1 cellular context compared by ENCODE assay signal in the genomic region with DNA sequence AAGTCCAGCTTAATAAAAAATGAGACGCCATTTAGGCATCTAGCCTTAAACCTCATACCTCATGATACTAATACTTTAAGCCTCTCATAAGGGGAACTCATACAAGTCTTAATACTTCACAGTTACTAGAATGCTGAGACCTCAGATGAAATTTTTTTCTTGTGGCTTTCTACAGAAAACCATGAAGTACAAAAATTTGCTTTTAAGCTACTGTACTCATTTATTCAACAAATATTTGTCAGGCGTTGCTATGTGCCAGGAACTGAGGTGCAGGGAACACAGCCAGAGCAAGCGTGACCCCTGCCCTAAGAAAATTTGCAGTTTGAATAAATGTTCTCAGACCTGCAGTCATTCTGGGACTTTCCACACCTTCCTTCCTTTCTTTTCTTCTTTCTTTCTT.
TF ChIP-seq lines count a peak whose summit lies in the region.

No MANE protein-coding gene starts in this region.

TF ChIP-seq in GM12878, 131 proteins besides CTCF, POLR2A, EP300 and RAD21 (continued from another document):
- TF ChIP-seq TCF7 (IDR thresholded peaks at IDR 0.05; ENCODE audit: borderline replicate concordance), result no peak
- TF ChIP-seq, protein P1, sequence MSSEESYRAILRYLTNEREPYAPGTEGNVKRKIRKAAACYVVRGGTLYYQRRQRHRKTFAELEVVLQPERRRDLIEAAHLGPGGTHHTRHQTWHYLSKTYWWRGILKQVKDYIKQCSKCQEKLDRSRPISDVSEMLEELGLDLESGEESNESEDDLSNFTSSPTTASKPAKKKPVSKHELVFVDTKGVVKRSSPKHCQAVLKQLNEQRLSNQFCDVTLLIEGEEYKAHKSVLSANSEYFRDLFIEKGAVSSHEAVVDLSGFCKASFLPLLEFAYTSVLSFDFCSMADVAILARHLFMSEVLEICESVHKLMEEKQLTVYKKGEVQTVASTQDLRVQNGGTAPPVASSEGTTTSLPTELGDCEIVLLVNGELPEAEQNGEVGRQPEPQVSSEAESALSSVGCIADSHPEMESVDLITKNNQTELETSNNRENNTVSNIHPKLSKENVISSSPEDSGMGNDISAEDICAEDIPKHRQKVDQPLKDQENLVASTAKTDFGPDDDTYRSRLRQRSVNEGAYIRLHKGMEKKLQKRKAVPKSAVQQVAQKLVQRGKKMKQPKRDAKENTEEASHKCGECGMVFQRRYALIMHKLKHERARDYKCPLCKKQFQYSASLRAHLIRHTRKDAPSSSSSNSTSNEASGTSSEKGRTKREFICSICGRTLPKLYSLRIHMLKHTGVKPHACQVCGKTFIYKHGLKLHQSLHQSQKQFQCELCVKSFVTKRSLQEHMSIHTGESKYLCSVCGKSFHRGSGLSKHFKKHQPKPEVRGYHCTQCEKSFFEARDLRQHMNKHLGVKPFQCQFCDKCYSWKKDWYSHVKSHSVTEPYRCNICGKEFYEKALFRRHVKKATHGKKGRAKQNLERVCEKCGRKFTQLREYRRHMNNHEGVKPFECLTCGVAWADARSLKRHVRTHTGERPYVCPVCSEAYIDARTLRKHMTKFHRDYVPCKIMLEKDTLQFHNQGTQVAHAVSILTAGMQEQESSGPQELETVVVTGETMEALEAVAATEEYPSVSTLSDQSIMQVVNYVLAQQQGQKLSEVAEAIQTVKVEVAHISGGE (CRISPR knock-in tag; IDR thresholded peaks at IDR 0.05), result no peak
- TF ChIP-seq NRF1 (conservative IDR thresholded peaks at IDR 0.05; ENCODE audit: low read depth, low read length), result 0 out of 2 replicates have a peak, but pooled peaks have one; percentile 2
- TF ChIP-seq NFXL1 (IDR thresholded peaks at IDR 0.05; ENCODE audit: borderline replicate concordance), result no peak
- TF ChIP-seq NFIC (IDR thresholded peaks at IDR 0.05; ENCODE audit: low read depth, low read length), result no peak
- TF ChIP-seq SMC3 (IDR thresholded peaks at IDR 0.05; ENCODE audit: borderline replicate concordance, low read length), result peak; percentile 7; the same call in 1 of the 2 replicates
- TF ChIP-seq ZZZ3 (IDR thresholded peaks at IDR 0.05; ENCODE audit: control insufficient read depth, insufficient read length, low read depth), result no peak
- TF ChIP-seq ZSCAN29 (IDR thresholded peaks at IDR 0.05), result no peak
- TF ChIP-seq IRF4 (IDR thresholded peaks at IDR 0.05; ENCODE audit: low read depth, low read length), result 0 out of 2 replicates have a peak, but pooled peaks have one; percentile 16
- TF ChIP-seq SUPT20H (IDR thresholded peaks at IDR 0.05; ENCODE audit: borderline replicate concordance, control insufficient read depth, low read depth, low read length), result no peak
- TF ChIP-seq, protein P2, sequence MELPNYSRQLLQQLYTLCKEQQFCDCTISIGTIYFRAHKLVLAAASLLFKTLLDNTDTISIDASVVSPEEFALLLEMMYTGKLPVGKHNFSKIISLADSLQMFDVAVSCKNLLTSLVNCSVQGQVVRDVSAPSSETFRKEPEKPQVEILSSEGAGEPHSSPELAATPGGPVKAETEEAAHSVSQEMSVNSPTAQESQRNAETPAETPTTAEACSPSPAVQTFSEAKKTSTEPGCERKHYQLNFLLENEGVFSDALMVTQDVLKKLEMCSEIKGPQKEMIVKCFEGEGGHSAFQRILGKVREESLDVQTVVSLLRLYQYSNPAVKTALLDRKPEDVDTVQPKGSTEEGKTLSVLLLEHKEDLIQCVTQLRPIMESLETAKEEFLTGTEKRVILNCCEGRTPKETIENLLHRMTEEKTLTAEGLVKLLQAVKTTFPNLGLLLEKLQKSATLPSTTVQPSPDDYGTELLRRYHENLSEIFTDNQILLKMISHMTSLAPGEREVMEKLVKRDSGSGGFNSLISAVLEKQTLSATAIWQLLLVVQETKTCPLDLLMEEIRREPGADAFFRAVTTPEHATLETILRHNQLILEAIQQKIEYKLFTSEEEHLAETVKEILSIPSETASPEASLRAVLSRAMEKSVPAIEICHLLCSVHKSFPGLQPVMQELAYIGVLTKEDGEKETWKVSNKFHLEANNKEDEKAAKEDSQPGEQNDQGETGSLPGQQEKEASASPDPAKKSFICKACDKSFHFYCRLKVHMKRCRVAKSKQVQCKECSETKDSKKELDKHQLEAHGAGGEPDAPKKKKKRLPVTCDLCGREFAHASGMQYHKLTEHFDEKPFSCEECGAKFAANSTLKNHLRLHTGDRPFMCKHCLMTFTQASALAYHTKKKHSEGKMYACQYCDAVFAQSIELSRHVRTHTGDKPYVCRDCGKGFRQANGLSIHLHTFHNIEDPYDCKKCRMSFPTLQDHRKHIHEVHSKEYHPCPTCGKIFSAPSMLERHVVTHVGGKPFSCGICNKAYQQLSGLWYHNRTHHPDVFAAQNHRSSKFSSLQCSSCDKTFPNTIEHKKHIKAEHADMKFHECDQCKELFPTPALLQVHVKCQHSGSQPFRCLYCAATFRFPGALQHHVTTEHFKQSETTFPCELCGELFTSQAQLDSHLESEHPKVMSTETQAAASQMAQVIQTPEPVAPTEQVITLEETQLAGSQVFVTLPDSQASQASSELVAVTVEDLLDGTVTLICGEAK (IDR thresholded peaks at IDR 0.05; ENCODE audit: borderline replicate concordance), result no peak
